In the genomic region with DNA sequence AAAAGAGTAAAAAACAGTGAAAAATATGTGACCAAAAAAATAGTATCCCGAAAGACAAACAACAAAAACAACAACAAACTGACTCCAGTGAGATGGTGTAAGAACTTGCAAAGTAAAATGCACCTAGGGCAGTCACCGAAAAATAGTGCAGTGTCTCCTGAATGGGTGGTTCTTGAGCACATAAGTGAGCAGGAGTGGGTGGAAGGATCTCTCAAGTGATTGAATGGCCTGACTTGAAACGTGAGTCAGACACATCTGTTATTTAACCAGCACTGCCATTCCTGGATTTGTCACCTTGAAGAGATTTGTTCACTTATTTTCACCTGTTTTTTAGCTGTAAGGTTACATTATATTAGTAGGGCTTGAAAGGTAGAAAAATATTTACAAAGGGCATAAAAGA, we compare ENCODE assay signal across 19 cellular contexts. TPM values are rescaled to one million over a fixed set of nuclear protein-coding genes. Genes with fewer than 3 reads are reported as not detected.
A peak's percentile ranks its signal among the peaks of the same experiment; 100 is the strongest.
DNase-seq lines count a peak whose midpoint lies in the region; ATAC-seq and TF ChIP-seq lines count a peak whose summit lies in the region.
"Had no signal": no experiment of that assay in that cellular context is flagged by ENCODE, and none has a peak within 500 bp of the region (broad histone marks: within the 10 kb centered on the region; RNA-seq: fewer than 3 reads in every experiment).

No MANE protein-coding gene starts in this region.

- POLR2A ChIA-PET in activated CD4-positive, alpha-beta T cell treated with anti-CD3 and anti-CD28 coated beads, Interleukin-2, amount 10 ng/mL, durations not matched to agents 7 days and 5 days (lab: Charles Lee) = no interaction called here

- intact Hi-C loops in thyroid gland (cut with DNase I) = no loop called here

- H3K36me3 ChIP-seq in DND-41 (ENCODE audit: insufficient read depth, low read length) (peaks cover 73% of the 10 kb centered on the region), thyroid gland (no peaks in the 10 kb centered on the region)

- H3K27me3 Mint-ChIP-seq in glutamatergic neuron (ENCODE audit: unreplicated experiment) = peaks cover 7% of the 10 kb centered on the region
- no peaks in the 10 kb centered on the region for H3K27me3 Mint-ChIP-seq in activated CD4-positive, alpha-beta T cell treated with anti-CD3 and anti-CD28 coated beads, Interleukin-2, amount 10 ng/mL, durations not matched to agents 7 days and 5 days
- H3K27me3 Mint-ChIP-seq: B cell; CD8-positive, alpha-beta memory T cell had no signal

- no peak for ATAC-seq in DND-41 (ENCODE audit: insufficient read depth, low read depth)

- H3K9me3 Mint-ChIP-seq in glutamatergic neuron (ENCODE audit: unreplicated experiment) = peaks cover 8% of the 10 kb centered on the region
- H3K9me3 Mint-ChIP-seq in activated CD4-positive, alpha-beta T cell treated with anti-CD3 and anti-CD28 coated beads, Interleukin-2, amount 10 ng/mL, durations not matched to agents 7 days and 5 days = peaks cover 25% of the 10 kb centered on the region

- peaks cover 36% of the 10 kb centered on the region for H3K4me1 ChIP-seq in DND-41 (ENCODE audit: insufficient read depth, low read length)
- H3K4me1 ChIP-seq in thyroid gland = peaks cover 0 to 5% of the 10 kb centered on the region in 2 donors
- H3K4me1 ChIP-seq: HAP-1, SJSA1 had no signal

- H3K4me3 ChIP-seq in DND-41 (ENCODE audit: low read depth in 1 of 2, low read length in 2 of 2) (peak overlapping the region in 1 of 2 experiments; percentile 14; a peak in 1 of 4 replicates), thyroid gland (replicated peaks in 1 of 3) (no peak overlapping the region)
- H3K4me3 ChIP-seq: HAP-1, SJSA1 had no signal

- H3K4me2 ChIP-seq in DND-41 (ENCODE audit: insufficient read depth, low read length) = peak overlapping the region; percentile 29; the same call in 1 of the 2 replicates

- H3K36me3 Mint-ChIP-seq in glutamatergic neuron (ENCODE audit: unreplicated experiment) = peaks cover 16% of the 10 kb centered on the region
- H3K36me3 Mint-ChIP-seq in activated CD4-positive, alpha-beta T cell treated with anti-CD3 and anti-CD28 coated beads, Interleukin-2, amount 10 ng/mL, durations not matched to agents 7 days and 5 days (ENCODE audit: low read depth) = peaks cover 65% of the 10 kb centered on the region

- CTCF ChIA-PET in activated CD4-positive, alpha-beta T cell treated with anti-CD3 and anti-CD28 coated beads, Interleukin-2, amount 10 ng/mL, durations not matched to agents 7 days and 5 days (lab: Charles Lee) = no interaction called here

- H3K27me3 ChIP-seq in DND-41 (ENCODE audit: insufficient read depth, low read length, poor library complexity) = no peaks in the 10 kb centered on the region
- no peaks in the 10 kb centered on the region for H3K27me3 ChIP-seq in thyroid gland
- H3K27me3 ChIP-seq: SJSA1 had no signal

- DNase-seq in DND-41 = no peak
- peak; percentile 67 for DNase-seq in RKO (ENCODE audit: low spot score)
- DNase-seq in glutamatergic neuron = no peak
- DNase-seq in thyroid gland = peak; percentile 57 to 59
- DNase-seq in SKM-1 treated with dmso at 0.1 percent for 144 hours (lab: John Stamatoyannopoulos, UW; ENCODE audit: unreplicated experiment) = no peak
- DNase-seq in RPMI8226 = no peak
- no peak for DNase-seq in activated CD4-positive, alpha-beta T cell treated with anti-CD3 and anti-CD28 coated beads, Interleukin-2, amount 10 ng/mL, durations not matched to agents 7 days and 5 days
- DNase-seq: CD8-positive, alpha-beta memory T cell; GF-D8; IMR-90; Kasumi-1; NCI-H1105 treated with DMSO at 0.1 percent for 48 hours; NCI-H187 treated with DMSO at 0.1 percent for 48 hours; NK-92 treated with Interleukin-12 subunit alpha and Interleukin-12 subunit beta, amount 100 ng/mL, for 24 hours; OCI-M1; SW 1271 had no signal

- no peaks in the 10 kb centered on the region for H3K4me1 Mint-ChIP-seq in glutamatergic neuron (ENCODE audit: low read depth, unreplicated experiment)
- H3K4me1 Mint-ChIP-seq in activated CD4-positive, alpha-beta T cell treated with anti-CD3 and anti-CD28 coated beads, Interleukin-2, amount 10 ng/mL, durations not matched to agents 7 days and 5 days = peaks cover 10% of the 10 kb centered on the region

- H3K27ac ChIP-seq in DND-41 (ENCODE audit: low read length) = no peak overlapping the region
- H3K27ac ChIP-seq in thyroid gland = no peak overlapping the region
- H3K27ac ChIP-seq: SJSA1 had no signal

- H3K9me3 ChIP-seq in DND-41 (ENCODE audit: insufficient read depth, low read length, severe bottlenecking) (peaks cover 20% of the 10 kb centered on the region), thyroid gland (no peaks in the 10 kb centered on the region)
- H3K9me3 ChIP-seq: HAP-1 had no signal

- H3K27ac Mint-ChIP-seq in glutamatergic neuron (ENCODE audit: unreplicated experiment) = no peak overlapping the region
- H3K27ac Mint-ChIP-seq in activated CD4-positive, alpha-beta T cell treated with anti-CD3 and anti-CD28 coated beads, Interleukin-2, amount 10 ng/mL, durations not matched to agents 7 days and 5 days = no peak overlapping the region
- H3K27ac Mint-ChIP-seq: B cell had no signal

- no peak for TF ChIP-seq CTCF in DND-41 (IDR thresholded peaks at IDR 0.05; ENCODE audit: borderline replicate concordance, extremely low read depth, low read length, poor library complexity, severe bottlenecking)
- no peak for TF ChIP-seq CTCF in glutamatergic neuron (IDR thresholded peaks at IDR 0.05; ENCODE audit: partially characterized antibody, unreplicated experiment)
- no peak for TF ChIP-seq CTCF in thyroid gland (IDR thresholded peaks at IDR 0.05)

- WGBS in thyroid gland, 2 donors = 42 to 57% methylated on average over 3 of the region's 3 CpGs

- no peak overlapping the region for H2AFZ ChIP-seq in DND-41 (ENCODE audit: low read depth, low read length)

- peak overlapping the region; percentile 52 for H3K4me3 Mint-ChIP-seq in glutamatergic neuron (ENCODE audit: unreplicated experiment)
- H3K4me3 Mint-ChIP-seq in activated CD4-positive, alpha-beta T cell treated with anti-CD3 and anti-CD28 coated beads, Interleukin-2, amount 10 ng/mL, durations not matched to agents 7 days and 5 days = no peak overlapping the region

- H3K9ac ChIP-seq in DND-41 (ENCODE audit: low read depth, low read length) = no peak overlapping the region

- H3K79me2 ChIP-seq in DND-41 (ENCODE audit: insufficient read depth, low read length) = peaks cover 84% of the 10 kb centered on the region

- peaks cover 6% of the 10 kb centered on the region; the same call in 1 of the 2 replicates for H4K20me1 ChIP-seq in DND-41 (ENCODE audit: insufficient read depth, low read length)

- no peak for TF ChIP-seq POLR2A in thyroid gland (IDR thresholded peaks at IDR 0.05)

RNA-seq across cellular contexts. Expression of a gene that starts 3.5 kb away (rescaled TPM):
- total RNA-seq in glutamatergic neuron (ENCODE audit: unreplicated experiment) (80.3 TPM), thyroid gland (1 to 10 TPM; 3.1 to 8.6 (median 6.2) TPM)
- 10 to 100 TPM; 15.5 TPM for total RNA-seq in activated CD4-positive, alpha-beta T cell treated with anti-CD3 and anti-CD28 coated beads, Interleukin-2, amount 10 ng/mL, durations not matched to agents 7 days and 5 days

RNA-seq across cellular contexts. Expression of a gene that starts 33.1 kb away (rescaled TPM):
- total RNA-seq in glutamatergic neuron (ENCODE audit: unreplicated experiment) = 47.7 TPM
- total RNA-seq in thyroid gland = 10 to 100 TPM; 25.1 to 47.2 (median 32.1) TPM
- total RNA-seq in activated CD4-positive, alpha-beta T cell treated with anti-CD3 and anti-CD28 coated beads, Interleukin-2, amount 10 ng/mL, durations not matched to agents 7 days and 5 days = 10 to 100 TPM; 22.4 to 22.5 TPM

RNA-seq across cellular contexts. Expression of a gene that starts 34.6 kb away (rescaled TPM):
- 56.4 TPM for total RNA-seq in glutamatergic neuron (ENCODE audit: unreplicated experiment)
- 10 to 100 TPM; 65.7 to 92.3 (median 77.8) TPM for total RNA-seq in thyroid gland
- 10 to 100 TPM; 22.7 to 23.3 TPM for total RNA-seq in activated CD4-positive, alpha-beta T cell treated with anti-CD3 and anti-CD28 coated beads, Interleukin-2, amount 10 ng/mL, durations not matched to agents 7 days and 5 days

Comparison
In these comparisons a context has a peak if more than half of its experiments do, and no peak if none do; other contexts are left out.
1. DNase-seq: peak in RKO (single experiment) and thyroid gland (2 of 2); none in DND-41 (single experiment), glutamatergic neuron (single experiment), SKM-1 treated with dmso at 0.1 percent for 144 hours (single experiment), RPMI8226 (single experiment) and activated CD4-positive, alpha-beta T cell treated with anti-CD3 and anti-CD28 coated beads, Interleukin-2, amount 10 ng/mL, durations not matched to agents 7 days and 5 days (single experiment).